12 cellular contexts compared by ENCODE assay signal in genomic region chr5:168651654-168652053, GRCh38.
DNase-seq lines count a peak whose midpoint lies in the region; ATAC-seq and TF ChIP-seq lines count a peak whose summit lies in the region.
"Had no signal": no experiment of that assay in that cellular context is flagged by ENCODE, and none has a peak within 500 bp of the region (broad histone marks: within the 10 kb centered on the region; RNA-seq: fewer than 3 reads in every experiment).

No MANE protein-coding gene starts in this region.

- DNase-seq in Daoy (ENCODE audit: low read depth), result peak; percentile 78
- peak; percentile 45 for DNase-seq in NOMO-1 treated with DMSO at 0.1 percent for 48 hours (lab: John Stamatoyannopoulos, UW; ENCODE audit: unreplicated experiment)
- peak; percentile 82 for DNase-seq in choroid plexus epithelial cell (ENCODE audit: low read depth)
- peak; percentile 37 to 67 for DNase-seq in lung microvascular endothelial cell (ENCODE audit: low read depth in 2 of 2)
- DNase-seq in T-cell, result no peak
- DNase-seq in GF-D8 (lab: John Stamatoyannopoulos, UW), result no peak
- DNase-seq: activated CD4-positive, alpha-beta T cell treated with anti-CD3 and anti-CD28 coated beads for 36 hours; NCI-H1417 treated with DMSO at 0.1 percent for 48 hours; occipital lobe; upper lobe of left lung had no signal

- H3K4me1 Mint-ChIP-seq in T-cell, result no peaks in the 10 kb centered on the region

- H3K4me3 ChIP-seq in choroid plexus epithelial cell (ENCODE audit: low read depth, low read length), result no peak overlapping the region
- H3K4me3 ChIP-seq: upper lobe of left lung had no signal

- no peak for ATAC-seq in GM19035 (IDR thresholded peaks at IDR 0.05; ENCODE audit: unreplicated experiment)
- no peak for ATAC-seq in T-cell (replicated peaks in 1 of 4)
- ATAC-seq in GM21528 (IDR thresholded peaks at IDR 0.05; ENCODE audit: low FRiP score, unreplicated experiment), result no peak
- ATAC-seq: activated CD4-positive, alpha-beta T cell treated with anti-CD3 and anti-CD28 coated beads for 36 hours had no signal

- peaks cover 4 to 11% of the 10 kb centered on the region in 2 donors for H3K27me3 Mint-ChIP-seq in T-cell

- H3K4me3 Mint-ChIP-seq in T-cell, result no peak overlapping the region
- H3K4me3 Mint-ChIP-seq: activated CD4-positive, alpha-beta T cell treated with anti-CD3 and anti-CD28 coated beads for 36 hours had no signal

- peaks cover 0 to 6% (median 5%) of the 10 kb centered on the region in 3 donors for H3K9me3 Mint-ChIP-seq in T-cell

- POLR2A ChIA-PET in T-cell (lab: Charles Lee), result no interaction called here

- H3K36me3 Mint-ChIP-seq in T-cell, result no peaks in the 10 kb centered on the region

- no peak overlapping the region for H3K27ac Mint-ChIP-seq in T-cell
- H3K27ac Mint-ChIP-seq: activated CD4-positive, alpha-beta T cell treated with anti-CD3 and anti-CD28 coated beads for 36 hours had no signal

- TF ChIP-seq CTCF in choroid plexus epithelial cell (conservative IDR thresholded peaks at IDR 0.05; ENCODE audit: low read depth, low read length), result no peak

- CTCF ChIA-PET in T-cell (lab: Charles Lee), result interaction anchor here in 1 of 2 donors (0.6 kb wide), 1 partner anchor 96 kb away, joined by 3 read pairs; no protein-coding TSS in a partner anchor

Comparison
In these comparisons a context has a peak if more than half of its experiments do, and no peak if none do; other contexts are left out.
1. DNase-seq: peak in Daoy (single experiment), NOMO-1 treated with DMSO at 0.1 percent for 48 hours (single experiment), choroid plexus epithelial cell (single experiment) and lung microvascular endothelial cell (2 of 2); none in T-cell (0 of 34) and GF-D8 (single experiment).